Comparison of ENCODE assay signal across 8 cellular contexts in the genomic region with DNA sequence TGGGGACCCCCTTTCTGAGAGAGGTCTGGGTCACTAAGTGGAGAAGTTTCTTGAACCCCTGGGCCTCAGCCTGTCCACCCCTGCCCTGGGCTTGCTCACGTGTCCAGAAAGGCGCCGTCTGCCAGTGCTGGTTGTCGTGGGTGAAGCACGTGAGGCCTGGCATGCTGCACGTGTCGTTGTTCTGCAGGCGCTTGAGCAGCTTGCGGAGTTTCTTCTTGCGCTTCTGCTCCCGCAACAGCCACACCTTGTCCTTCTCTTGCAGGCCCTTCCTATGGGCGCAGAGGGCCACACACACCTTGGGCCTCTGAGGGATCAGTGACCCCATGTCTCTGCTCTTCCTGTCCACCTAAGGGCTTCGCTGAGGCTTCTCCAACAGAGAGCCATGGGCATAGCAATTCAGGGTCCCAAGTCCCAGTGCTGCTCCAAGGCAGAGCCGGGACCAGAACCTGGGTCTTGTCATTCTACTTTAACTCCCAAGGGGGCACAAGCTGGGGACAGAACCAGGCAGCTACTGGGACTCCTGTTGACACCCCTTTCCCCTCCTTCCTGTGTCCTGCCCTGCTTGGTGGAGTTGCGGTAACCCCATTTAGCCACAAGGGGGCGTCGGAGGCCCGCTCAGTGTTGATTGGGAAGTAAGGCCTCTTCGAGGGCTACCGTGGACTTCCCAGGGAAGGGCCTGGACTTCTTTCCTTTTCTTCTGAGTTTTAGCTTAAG.
DNase-seq lines count a peak whose midpoint lies in the region; ATAC-seq lines count a peak whose summit lies in the region.

No MANE protein-coding gene starts in this region.

- POLR2A ChIA-PET in naive thymus-derived CD8-positive, alpha-beta T cell (lab: Charles Lee) = interaction anchor here (0.6 to 1.3 kb wide), 2 partner anchors 14 to 958 kb away, joined by 3 to 4 read pairs; no protein-coding TSS in a partner anchor

- H3K27me3 Mint-ChIP-seq in naive thymus-derived CD8-positive, alpha-beta T cell = no peaks in the 10 kb centered on the region
- H3K27me3 Mint-ChIP-seq in stimulated activated memory B cell treated with anti-CD40 and anti-IgM and Interleukin-4, amounts not matched to agents 10 μg/mL and 1 μg/mL and 100 μg/mL, for 72 hours = no peaks in the 10 kb centered on the region

- DNase-seq in DMS114 treated with DMSO at 0.1 percent for 48 hours (lab: John Stamatoyannopoulos, UW; ENCODE audit: unreplicated experiment) (peak; percentile 77), HT-29 (ENCODE audit: low spot score) (peak; percentile 96), OCI-M2 (lab: John Stamatoyannopoulos, UW; ENCODE audit: unreplicated experiment) (peak; percentile 34), activated T-cell treated with anti-CD3 and anti-CD28 coated beads for 24 hours (ENCODE audit: low read depth) (peak; percentile 63)
- peak; percentile 54 to 84 (median 72) for DNase-seq in naive thymus-derived CD8-positive, alpha-beta T cell

- ATAC-seq in esophagus mucosa = peak; percentile 68
- peak; percentile 82 to 84 for ATAC-seq in naive thymus-derived CD8-positive, alpha-beta T cell
- peak; percentile 72 for ATAC-seq in stimulated activated memory B cell treated with anti-CD40 and anti-IgM and Interleukin-4, amounts not matched to agents 10 μg/mL and 1 μg/mL and 100 μg/mL, for 72 hours
- no peak for ATAC-seq in HG02840 (IDR thresholded peaks at IDR 0.05; ENCODE audit: low FRiP score, unreplicated experiment)

- peaks cover 0 to 10% (median 6%) of the 10 kb centered on the region in 4 donors for H3K4me1 Mint-ChIP-seq in naive thymus-derived CD8-positive, alpha-beta T cell
- peaks cover 42% of the 10 kb centered on the region for H3K4me1 Mint-ChIP-seq in stimulated activated memory B cell treated with anti-CD40 and anti-IgM and Interleukin-4, amounts not matched to agents 10 μg/mL and 1 μg/mL and 100 μg/mL, for 72 hours

- H3K27ac Mint-ChIP-seq in naive thymus-derived CD8-positive, alpha-beta T cell = peak overlapping the region in 7 of 10 donors; percentile 28 to 84 (median 43)
- H3K27ac Mint-ChIP-seq in stimulated activated memory B cell treated with anti-CD40 and anti-IgM and Interleukin-4, amounts not matched to agents 10 μg/mL and 1 μg/mL and 100 μg/mL, for 72 hours = peak overlapping the region; percentile 12

- H3K9me3 Mint-ChIP-seq in naive thymus-derived CD8-positive, alpha-beta T cell = no peaks in the 10 kb centered on the region
- H3K9me3 Mint-ChIP-seq in stimulated activated memory B cell treated with anti-CD40 and anti-IgM and Interleukin-4, amounts not matched to agents 10 μg/mL and 1 μg/mL and 100 μg/mL, for 72 hours = no peaks in the 10 kb centered on the region

- H3K4me3 Mint-ChIP-seq in naive thymus-derived CD8-positive, alpha-beta T cell = peak overlapping the region in 1 of 10 donors; percentile 24
- no peak overlapping the region for H3K4me3 Mint-ChIP-seq in stimulated activated memory B cell treated with anti-CD40 and anti-IgM and Interleukin-4, amounts not matched to agents 10 μg/mL and 1 μg/mL and 100 μg/mL, for 72 hours

- peaks cover 0 to 9% (median 0%) of the 10 kb centered on the region in 3 donors for H3K36me3 Mint-ChIP-seq in naive thymus-derived CD8-positive, alpha-beta T cell
- peaks cover 23% of the 10 kb centered on the region for H3K36me3 Mint-ChIP-seq in stimulated activated memory B cell treated with anti-CD40 and anti-IgM and Interleukin-4, amounts not matched to agents 10 μg/mL and 1 μg/mL and 100 μg/mL, for 72 hours

Comparison
In these comparisons a context has a peak if more than half of its experiments do, and no peak if none do; other contexts are left out.
1. DNase-seq: peak in every context shown above with its lines; median percentile 96 in HT-29; 77 in DMS114 treated with DMSO at 0.1 percent for 48 hours; 72 in naive thymus-derived CD8-positive, alpha-beta T cell; 63 in activated T-cell treated with anti-CD3 and anti-CD28 coated beads for 24 hours; 34 in OCI-M2.